ENCODE assay signal across 9 cellular contexts in genomic region chr14:21090194-21090939, GRCh38. TPM values are rescaled to one million over a fixed set of nuclear protein-coding genes. Genes with fewer than 3 reads are reported as not detected.
DNase-seq lines count a peak whose midpoint lies in the region; ATAC-seq and TF ChIP-seq lines count a peak whose summit lies in the region.
"Had no signal": no experiment of that assay in that cellular context is flagged by ENCODE, and none has a peak within 500 bp of the region (broad histone marks: within the 10 kb centered on the region; RNA-seq: fewer than 3 reads in every experiment).

No MANE protein-coding gene starts in this region.

- H3K4me3 ChIP-seq in AG04449 (ENCODE audit: low read depth, low read length) (no peak overlapping the region), H7 (ENCODE audit: insufficient read depth, low read depth, low read length) (no peak overlapping the region), adipocyte (ENCODE audit: low read length) (no peak overlapping the region)

- ATAC-seq in left colon: peak; percentile 30
- no peak for ATAC-seq in HG03442 (IDR thresholded peaks at IDR 0.05; ENCODE audit: unreplicated experiment)

- H3K4me1 ChIP-seq in adipocyte (ENCODE audit: control insufficient read depth, insufficient read depth, low read length): peaks cover 16% of the 10 kb centered on the region

- CTCF ChIA-PET in AG04449 (lab: Yijun Ruan, JAX): interaction anchor here (0.8 to 12.7 kb wide), 12 partner anchors 9 to 117 kb away, joined by 3 to 163 read pairs (median 5); partner anchors contain the start of genes ARHGEF40, RNASE8 and TMEM253

- H3K27me3 ChIP-seq in H7 (ENCODE audit: control insufficient read depth, insufficient read depth, low read length) (no peaks in the 10 kb centered on the region), adipocyte (replicated peaks; ENCODE audit: control insufficient read depth, insufficient read depth, low read length) (no peaks in the 10 kb centered on the region)

- H3K36me3 ChIP-seq in H7 (replicated peaks; ENCODE audit: control insufficient read depth, insufficient read depth, low read length) (peaks cover 27% of the 10 kb centered on the region), adipocyte (ENCODE audit: control insufficient read depth, insufficient read depth, low read length, severe bottlenecking) (peaks cover 54% of the 10 kb centered on the region)

- H3K9ac ChIP-seq in adipocyte (ENCODE audit: low read length): no peak overlapping the region

- no peaks in the 10 kb centered on the region for H3K9me3 ChIP-seq in adipocyte (ENCODE audit: control insufficient read depth, low read length)

- DNase-seq in AG04449 (ENCODE audit: low read depth, low spot score): no peak
- peak; percentile 96 for DNase-seq in H7
- DNase-seq in adipocyte (ENCODE audit: low read depth): peak; percentile 41
- peak; percentile 39 to 61 for DNase-seq in left colon
- DNase-seq in effector CD4-positive, alpha-beta T cell: no peak
- DNase-seq in DMS79 treated with DMSO at 0.1 percent for 48 hours (lab: John Stamatoyannopoulos, UW): no peak
- no peak for DNase-seq in Ammon's horn (ENCODE audit: low spot score)

- intact Hi-C loops in left colon (cut with DNase I, micrococcal nuclease): loop anchor here in 1 of 2 donors (10.0 kb wide), 1 partner anchor 76 kb away; no protein-coding TSS in a partner anchor

- POLR2A ChIA-PET in AG04449 (lab: Yijun Ruan, JAX): interaction anchor here (0.9 to 2.0 kb wide), 2 partner anchors 19 to 43 kb away, joined by 3 to 8 read pairs; no protein-coding TSS in a partner anchor

- TF ChIP-seq CTCF in AG04449 (IDR thresholded peaks at IDR 0.05; ENCODE audit: insufficient read depth, low read length, missing control alignments): peak; percentile 46

RNA-seq across cellular contexts. Expression of gene ZNF219, which starts 8.1 kb away (rescaled TPM):
- total RNA-seq in H7 (2014; rRNA removed; shearing (Covaris generic)): 71.2 and 90.3 TPM in 2 replicates
- total RNA-seq in left colon: 10 to 100 TPM; 51.1 to 53.7 TPM

RNA-seq across cellular contexts. Expression of gene TMEM253, which starts 10.5 kb away (rescaled TPM):
- 0.31 and 0.78 TPM in 2 replicates for total RNA-seq in H7 (2014; rRNA removed; shearing (Covaris generic))
- total RNA-seq in left colon: 10 to 100 TPM; 37.5 to 46.8 TPM

RNA-seq across cellular contexts. Expression of gene ARHGEF40, which starts 20.3 kb away (rescaled TPM):
- 63.9 and 82.1 TPM in 2 replicates for total RNA-seq in H7 (2014; rRNA removed; shearing (Covaris generic))
- 10 to 100 TPM; 37.2 to 40.8 TPM for total RNA-seq in left colon

RNA-seq across cellular contexts. Expression of gene RNASE8, which starts 32.7 kb away (rescaled TPM):
- total RNA-seq in H7 (2014; rRNA removed; shearing (Covaris generic)): not detected in 2 replicates
- total RNA-seq in left colon: not detected
- total RNA-seq: NCI-H460 had no signal

RNA-seq across cellular contexts. Expression of gene RNASE7, which starts 48.2 kb away (rescaled TPM):
- total RNA-seq in H7 (2014; rRNA removed; shearing (Covaris generic)): not detected in 2 replicates
- total RNA-seq in left colon: under 1 TPM in 1 of 2 donors, not detected in 1; 0.31 TPM
- total RNA-seq: NCI-H460 had no signal

Comparison
In these comparisons a context has a peak if more than half of its experiments do, and no peak if none do; other contexts are left out.
1. DNase-seq: peak in H7 (single experiment), adipocyte (single experiment) and left colon (2 of 2); none in AG04449 (single experiment), effector CD4-positive, alpha-beta T cell (single experiment), DMS79 treated with DMSO at 0.1 percent for 48 hours (single experiment) and Ammon's horn (single experiment).
2. RNA of gene TMEM253, which starts 10.5 kb away (total RNA-seq): 37.5 to 46.8 TPM in left colon; 0.31 to 0.78 TPM in H7; every median in the first group is over 10 times any median in the second.